In the genomic region with DNA sequence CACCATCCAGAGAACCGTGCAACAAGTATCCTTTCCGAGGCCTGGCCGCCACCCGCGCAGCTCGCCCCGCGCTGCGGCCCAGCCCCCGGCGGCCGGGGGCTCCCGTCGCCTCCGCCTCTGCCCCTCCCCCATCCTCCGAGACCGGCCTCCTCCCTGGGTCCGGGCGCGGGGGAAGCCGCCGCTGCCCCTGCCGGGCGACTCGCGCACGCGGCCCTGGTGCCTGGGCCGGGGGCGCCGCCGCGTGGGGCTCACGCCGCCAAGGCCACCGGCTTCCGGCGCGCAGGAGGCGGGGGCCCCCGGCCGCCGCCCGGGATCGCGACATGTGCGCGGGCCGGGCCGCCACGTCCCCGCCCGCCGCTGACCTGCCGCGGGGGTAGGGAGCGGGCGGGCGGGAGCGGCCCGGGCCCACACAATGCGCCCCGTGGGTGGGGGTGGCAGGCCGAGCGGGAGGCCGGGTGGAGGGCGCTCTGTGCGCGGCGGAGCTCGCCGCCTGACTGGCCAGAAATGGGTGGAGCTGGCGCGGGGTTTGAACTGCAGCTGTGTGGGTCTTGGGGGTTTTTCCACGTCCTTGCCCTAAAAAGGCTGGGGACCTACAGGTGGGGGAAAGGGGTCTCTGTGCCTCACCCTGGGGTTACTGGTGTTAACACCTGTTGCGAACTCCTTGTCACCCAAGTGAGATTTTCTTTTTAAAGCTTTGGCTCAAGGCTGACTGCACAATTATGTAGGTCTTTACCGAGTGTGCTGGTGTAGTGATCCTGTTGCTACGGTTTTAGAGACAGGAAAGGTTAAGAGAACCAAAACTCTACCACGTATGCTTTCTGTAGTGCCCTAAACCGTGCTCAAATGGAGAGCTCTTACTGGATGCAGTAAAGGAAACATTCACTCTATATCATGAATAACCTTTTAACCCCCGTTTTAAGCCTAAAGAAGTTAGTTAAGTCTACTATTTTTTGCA, we compare ENCODE assay signal across 8 cellular contexts. TPM values are rescaled to one million over a fixed set of nuclear protein-coding genes. Genes with fewer than 3 reads are reported as not detected.
DNase-seq lines count a peak whose midpoint lies in the region; ATAC-seq and TF ChIP-seq lines count a peak whose summit lies in the region.

No MANE protein-coding gene starts in this region.

- H3K27me3 ChIP-seq in A673 (replicated peaks; ENCODE audit: insufficient read depth, low read depth, low read length, poor library complexity) (no peaks in the 10 kb centered on the region), neuron (ENCODE audit: insufficient read depth, low read length) (no peaks in the 10 kb centered on the region)

- intact Hi-C loops in A673 (cut with micrococcal nuclease; ENCODE audit: unreplicated experiment) (no loop called here), OCI-LY7 (cut with micrococcal nuclease; ENCODE audit: unreplicated experiment) (loop anchor here (1.0 to 5.0 kb wide), 2 partner anchors 32 to 541 kb away; a partner anchor contains a TSS)

- POLR2A ChIA-PET in A673 (lab: Charles Lee; ENCODE audit: low non-redundant PET), result interaction anchor here (0.5 kb wide), 1 partner anchor 238 kb away, joined by 5 read pairs; no protein-coding TSS in a partner anchor
- POLR2A ChIA-PET in OCI-LY7 (lab: Charles Lee), result interaction anchor here (0.6 to 2.7 kb wide), 20 partner anchors 9 to 1889 kb away, joined by 3 to 27 read pairs (median 3); a partner anchor contains a TSS

- H3K27ac ChIP-seq in A673 (ENCODE audit: low read depth, low read length, poor library complexity, severe bottlenecking) (peak overlapping the region; percentile 94), OCI-LY7 (ENCODE audit: low read depth, low read length, poor library complexity, severe bottlenecking) (peak overlapping the region; percentile 93), substantia nigra (ENCODE audit: low read depth, low read length, poor library complexity, severe bottlenecking) (peak overlapping the region; percentile 92)

- TSS peak; percentile 44 for BruUV-seq in A673 (replicated peaks; lab: Mats Ljungman, UMichigan)
- BruUV-seq in OCI-LY7 (replicated peaks; lab: Mats Ljungman, UMichigan), result no TSS peak

- DNase-seq in A673 (ENCODE audit: low spot score), result peak; percentile 44
- DNase-seq in OCI-LY7 (ENCODE audit: low spot score), result peak; percentile 78
- peak; percentile 36 for DNase-seq in activated T-helper 9 cell treated with anti-CD3 and anti-CD28 coated beads, Interleukin-2, amount 50 U/mL, for 16 hours (ENCODE audit: low read depth)
- DNase-seq in foreskin fibroblast, result peak in 1 of 2 donors; percentile 68
- peak in 47 of 49 donors; percentile 6 to 86 (median 49) for DNase-seq in substantia nigra (lab: John Stamatoyannopoulos, UW)

- CTCF ChIA-PET in A673 (lab: Charles Lee) (no interaction called here), OCI-LY7 (lab: Charles Lee; ENCODE audit: unreplicated experiment) (no interaction called here)

- H3K4me1 ChIP-seq in A673 (ENCODE audit: insufficient read depth, low read length, poor library complexity, severe bottlenecking) (peaks cover 40% of the 10 kb centered on the region), OCI-LY7 (ENCODE audit: insufficient read depth, low read length, poor library complexity, severe bottlenecking) (peaks cover 46% of the 10 kb centered on the region), neuron (ENCODE audit: insufficient read depth, low read length) (peaks cover 26% of the 10 kb centered on the region)

- H2AFZ ChIP-seq in OCI-LY7 (ENCODE audit: low read length) (peak overlapping the region; percentile 49), neuron (ENCODE audit: low read depth, low read length) (peak overlapping the region; percentile 12)

- peaks cover 37% of the 10 kb centered on the region for H4K20me1 ChIP-seq in OCI-LY7 (ENCODE audit: insufficient read depth, low read length)

- ATAC-seq in GM18499 (IDR thresholded peaks at IDR 0.05; ENCODE audit: insufficient read depth, unreplicated experiment) (peak; percentile 6), HG02943 (IDR thresholded peaks at IDR 0.05; ENCODE audit: low read depth, unreplicated experiment) (peak; percentile 49)

- H3K36me3 ChIP-seq in A673 (ENCODE audit: insufficient read depth, low read length, poor library complexity, severe bottlenecking) (peaks cover 24% of the 10 kb centered on the region), OCI-LY7 (ENCODE audit: insufficient read depth, low read length) (peaks cover 52% of the 10 kb centered on the region), neuron (ENCODE audit: insufficient read depth, low read length) (peaks cover 28% of the 10 kb centered on the region)

- no peaks in the 10 kb centered on the region for H3K9me2 ChIP-seq in OCI-LY7 (ENCODE audit: insufficient read depth, low read length)

- H3K9me3 ChIP-seq in A673 (ENCODE audit: low read depth, low read length, poor library complexity, severe bottlenecking) (no peaks in the 10 kb centered on the region), OCI-LY7 (ENCODE audit: low read length) (no peaks in the 10 kb centered on the region), neuron (ENCODE audit: low read length) (no peaks in the 10 kb centered on the region)

- TF ChIP-seq CTCF in A673 (conservative IDR thresholded peaks at IDR 0.05; ENCODE audit: low read depth, low read length) (no peak), OCI-LY7 (conservative IDR thresholded peaks at IDR 0.05; ENCODE audit: low read length) (no peak), foreskin fibroblast (IDR thresholded peaks at IDR 0.05; ENCODE audit: low read depth, low read length) (no peak)

- peaks cover 77% of the 10 kb centered on the region for H3K79me2 ChIP-seq in OCI-LY7 (ENCODE audit: insufficient read depth, low read depth, low read length)

- H3K4me3 ChIP-seq in A673 (ENCODE audit: low read depth, low read length, poor library complexity, severe bottlenecking), result peak overlapping the region; percentile 88
- H3K4me3 ChIP-seq in OCI-LY7 (ENCODE audit: low read depth, low read length, poor library complexity, severe bottlenecking), result peak overlapping the region; percentile 99
- peak overlapping the region; percentile 91 for H3K4me3 ChIP-seq in foreskin fibroblast (ENCODE audit: low read depth in 1 of 2, low read length in 2 of 2)
- peak overlapping the region; percentile 94 for H3K4me3 ChIP-seq in neuron (ENCODE audit: low read length)

- H3K4me2 ChIP-seq in OCI-LY7 (ENCODE audit: low read length), result peak overlapping the region; percentile 93

RNA-seq across cellular contexts. Expression of a gene that starts 32.3 kb away (rescaled TPM):
- total RNA-seq in A673 (2021), result 175 and 201 TPM in 2 replicates
- 95.2 and 131 TPM in 2 replicates for total RNA-seq in OCI-LY7 (2014; rRNA removed; shearing (Covaris generic))
- 128 and 132 TPM in 2 replicates for total RNA-seq in OCI-LY7 (2022)
